Comparison of ENCODE assay signal across 18 cellular contexts in the genomic region with DNA sequence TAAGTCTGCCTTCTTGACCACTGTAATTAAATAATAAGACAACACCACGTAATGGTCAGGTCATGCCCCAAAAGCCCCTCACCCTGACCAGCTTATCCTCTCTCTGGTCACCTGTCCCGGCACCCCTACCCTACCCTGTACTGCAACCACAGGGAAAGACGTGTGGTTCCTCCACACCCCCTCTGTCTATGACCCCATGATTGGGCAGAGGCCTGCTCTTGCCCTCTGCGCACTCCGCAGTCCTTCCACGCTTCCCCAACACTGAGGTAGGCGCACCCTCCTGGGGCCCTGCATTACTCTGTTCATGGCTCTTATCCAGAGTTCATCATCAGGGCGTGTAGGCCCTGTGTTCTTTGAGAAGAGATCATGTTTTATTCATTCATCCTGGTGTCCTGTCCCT. TPM values are rescaled to one million over a fixed set of nuclear protein-coding genes. Genes with fewer than 3 reads are reported as not detected.
DNase-seq lines count a peak whose midpoint lies in the region; ATAC-seq and TF ChIP-seq lines count a peak whose summit lies in the region.
"Had no signal": no experiment of that assay in that cellular context is flagged by ENCODE, and none has a peak within 500 bp of the region (broad histone marks: within the 10 kb centered on the region; RNA-seq: fewer than 3 reads in every experiment).

No MANE protein-coding gene starts in this region.

- H3K9me3 ChIP-seq in T-helper 17 cell (ENCODE audit: control insufficient read depth, low read length, poor library complexity, severe bottlenecking) (no peaks in the 10 kb centered on the region), esophagus muscularis mucosa (no peaks in the 10 kb centered on the region), neuronal stem cell (replicated peaks in 1 of 2; ENCODE audit: control insufficient read depth in 2 of 2, insufficient read depth in 1 of 2, low read depth in 1 of 2, low read length in 2 of 2) (no peaks in the 10 kb centered on the region)

- no peak overlapping the region for H3K4me3 ChIP-seq in esophagus muscularis mucosa
- no peak overlapping the region for H3K4me3 ChIP-seq in neuronal stem cell (ENCODE audit: low read length in 2 of 2)
- H3K4me3 ChIP-seq: skin epidermis had no signal

- TF ChIP-seq CTCF in esophagus muscularis mucosa (IDR thresholded peaks at IDR 0.05) = no peak

- no peak overlapping the region for H3K14ac ChIP-seq in neuronal stem cell (ENCODE audit: low read length)

- peaks cover 4% of the 10 kb centered on the region for H3K4me1 Mint-ChIP-seq in T-helper 17 cell
- peaks cover 0 to 3% of the 10 kb centered on the region in 2 donors for H3K4me1 Mint-ChIP-seq in natural killer cell treated with Interleukin-12 subunit alpha and Interleukin-12 subunit beta and Interleukin-15 and Interleukin-18, amount 100 ng/mL, for 72 hours (ENCODE audit: low read depth in 2 of 2)
- H3K4me1 Mint-ChIP-seq: activated CD4-positive, alpha-beta memory T cell treated with anti-CD3 and anti-CD28 coated beads, Interleukin-2, amount 10 ng/mL, durations not matched to agents 7 days and 5 days had no signal

- peaks cover 97 to 100% (median 99%) of the 10 kb centered on the region in 4 donors for H3K4me1 ChIP-seq in esophagus muscularis mucosa
- H3K4me1 ChIP-seq in neuronal stem cell (ENCODE audit: control insufficient read depth in 2 of 2, insufficient read depth in 1 of 2, low read depth in 1 of 2, low read length in 2 of 2) = peaks cover 0 to 10% of the 10 kb centered on the region in 2 donors

- H3K9me3 Mint-ChIP-seq in natural killer cell treated with Interleukin-12 subunit alpha and Interleukin-12 subunit beta and Interleukin-15 and Interleukin-18, amount 100 ng/mL, for 72 hours = no peaks in the 10 kb centered on the region
- H3K9me3 Mint-ChIP-seq: activated CD4-positive, alpha-beta memory T cell treated with anti-CD3 and anti-CD28 coated beads, Interleukin-2, amount 10 ng/mL, durations not matched to agents 7 days and 5 days; activated naive CD4-positive, alpha-beta T cell treated with anti-CD3 and anti-CD28 coated beads for 36 hours; WTC11 had no signal

- DNase-seq in T-helper 17 cell (no peak), esophagus muscularis mucosa (ENCODE audit: extremely low spot score) (no peak), neuronal stem cell (ENCODE audit: low spot score) (no peak), cerebellum (ENCODE audit: low spot score) (no peak)
- no peak for DNase-seq in natural killer cell treated with Interleukin-12 subunit alpha and Interleukin-12 subunit beta and Interleukin-15 and Interleukin-18, amount 100 ng/mL, for 72 hours (ENCODE audit: low spot score)
- DNase-seq: activated CD4-positive, alpha-beta memory T cell treated with anti-CD3 and anti-CD28 coated beads, Interleukin-2, amount 10 ng/mL, durations not matched to agents 7 days and 5 days; activated naive CD4-positive, alpha-beta T cell treated with anti-CD3 and anti-CD28 coated beads for 36 hours; activated T-cell treated with anti-CD3 and anti-CD28 coated beads, Interleukin-2, amount 50 U/mL, for 1 hour; AML-193; DMS79 treated with DMSO at 0.1 percent for 48 hours; NCI-H2171; NCI-H748 treated with DMSO at 0.1 percent for 48 hours; PC-3; stimulated activated CD4-positive, alpha-beta T cell treated with anti-CD3 and anti-CD28 coated beads, Interleukin-4, amount 100 ng/mL, for 1 hour had no signal

- intact Hi-C loops in esophagus muscularis mucosa (cut with DNase I) = no loop called here

- ATAC-seq in T-helper 17 cell (no peak), HG02571 (IDR thresholded peaks at IDR 0.05; ENCODE audit: unreplicated experiment) (no peak)
- no peak for ATAC-seq in natural killer cell treated with Interleukin-12 subunit alpha and Interleukin-12 subunit beta and Interleukin-15 and Interleukin-18, amount 100 ng/mL, for 72 hours
- ATAC-seq: PC-3, WTC11 had no signal

- H3K27me3 Mint-ChIP-seq in T-helper 17 cell = peaks cover 47% of the 10 kb centered on the region
- H3K27me3 Mint-ChIP-seq in natural killer cell treated with Interleukin-12 subunit alpha and Interleukin-12 subunit beta and Interleukin-15 and Interleukin-18, amount 100 ng/mL, for 72 hours = no peaks in the 10 kb centered on the region

- no peak overlapping the region for H3K4me2 ChIP-seq in neuronal stem cell (ENCODE audit: insufficient read depth, low read length, poor library complexity, severe bottlenecking)

- no peaks in the 10 kb centered on the region for H3K27me3 ChIP-seq in esophagus muscularis mucosa
- H3K27me3 ChIP-seq in neuronal stem cell (ENCODE audit: control insufficient read depth in 3 of 3, insufficient read depth in 3 of 3, low read depth in 1 of 3, low read length in 3 of 3) = peaks cover 0 to 21% (median 0%) of the 10 kb centered on the region in 3 experiments

- 66% methylated on average over 8 of the region's 8 CpGs for WGBS in esophagus muscularis mucosa
- WGBS in neuronal stem cell (ENCODE audit: extremely low coverage in 2 of 2, insufficient read length in 2 of 2, insufficient replicate concordance in 1 of 2), 2 donors = no CpG with 5 or more reads among the region's 8 CpGs

- no peak for TF ChIP-seq EP300 in esophagus muscularis mucosa (IDR thresholded peaks at IDR 0.05)

- peak overlapping the region; percentile 87 to 91 (median 89) for H3K27ac ChIP-seq in esophagus muscularis mucosa (replicated peaks in 1 of 4)
- H3K27ac ChIP-seq in neuronal stem cell (replicated peaks; ENCODE audit: low read length) = no peak overlapping the region
- H3K27ac ChIP-seq in temporal lobe (ENCODE audit: low read depth, low read length) = peak overlapping the region; percentile 67

- no peak overlapping the region for H2AFZ ChIP-seq in neuronal stem cell (ENCODE audit: low read length)

- H4K91ac ChIP-seq in neuronal stem cell (ENCODE audit: low read depth, low read length, poor library complexity) = no peak overlapping the region

- H3K27ac Mint-ChIP-seq in T-helper 17 cell = peak overlapping the region; percentile 51
- H3K27ac Mint-ChIP-seq in natural killer cell treated with Interleukin-12 subunit alpha and Interleukin-12 subunit beta and Interleukin-15 and Interleukin-18, amount 100 ng/mL, for 72 hours = no peak overlapping the region
- H3K27ac Mint-ChIP-seq: activated CD4-positive, alpha-beta memory T cell treated with anti-CD3 and anti-CD28 coated beads, Interleukin-2, amount 10 ng/mL, durations not matched to agents 7 days and 5 days; activated naive CD4-positive, alpha-beta T cell treated with anti-CD3 and anti-CD28 coated beads for 36 hours had no signal

- H3K4me3 Mint-ChIP-seq in T-helper 17 cell = no peak overlapping the region
- H3K4me3 Mint-ChIP-seq in natural killer cell treated with Interleukin-12 subunit alpha and Interleukin-12 subunit beta and Interleukin-15 and Interleukin-18, amount 100 ng/mL, for 72 hours = no peak overlapping the region
- H3K4me3 Mint-ChIP-seq: activated CD4-positive, alpha-beta memory T cell treated with anti-CD3 and anti-CD28 coated beads, Interleukin-2, amount 10 ng/mL, durations not matched to agents 7 days and 5 days; activated naive CD4-positive, alpha-beta T cell treated with anti-CD3 and anti-CD28 coated beads for 36 hours; WTC11 had no signal

- H2BK5ac ChIP-seq in neuronal stem cell (ENCODE audit: low read length) = peak overlapping the region; percentile 30

- H3K36me3 ChIP-seq in esophagus muscularis mucosa (no peaks in the 10 kb centered on the region), neuronal stem cell (replicated peaks in 1 of 2; ENCODE audit: control insufficient read depth in 2 of 2, insufficient read depth in 2 of 2, low read length in 2 of 2) (no peaks in the 10 kb centered on the region)

- no peaks in the 10 kb centered on the region for H3K79me1 ChIP-seq in neuronal stem cell (ENCODE audit: low read depth, low read length)

- peak overlapping the region; percentile 60 for H2AK5ac ChIP-seq in neuronal stem cell (ENCODE audit: low read depth, low read length)

- H3K23ac ChIP-seq in neuronal stem cell (ENCODE audit: low read depth, low read length, poor library complexity) = no peak overlapping the region

- no peak overlapping the region for H3K18ac ChIP-seq in neuronal stem cell (ENCODE audit: low read length)

- no peak overlapping the region for H4K8ac ChIP-seq in neuronal stem cell (ENCODE audit: low read depth, low read length)

- H3K4ac ChIP-seq in neuronal stem cell (ENCODE audit: low read length) = no peak overlapping the region

- no peak for TF ChIP-seq POLR2A in esophagus muscularis mucosa (IDR thresholded peaks at IDR 0.05; ENCODE audit: low read depth)

- no peak overlapping the region for H2BK12ac ChIP-seq in neuronal stem cell (ENCODE audit: low read length)

- H2BK15ac ChIP-seq in neuronal stem cell (ENCODE audit: low read length) = no peak overlapping the region

- H3K9ac ChIP-seq in neuronal stem cell (ENCODE audit: low read depth, low read length, poor library complexity) = no peak overlapping the region

- H2BK120ac ChIP-seq in neuronal stem cell (ENCODE audit: low read depth, low read length) = no peak overlapping the region

- H3K36me3 Mint-ChIP-seq in T-helper 17 cell (ENCODE audit: low read depth) = peaks cover 2% of the 10 kb centered on the region
- no peaks in the 10 kb centered on the region for H3K36me3 Mint-ChIP-seq in natural killer cell treated with Interleukin-12 subunit alpha and Interleukin-12 subunit beta and Interleukin-15 and Interleukin-18, amount 100 ng/mL, for 72 hours
- H3K36me3 Mint-ChIP-seq: WTC11 had no signal

RNA-seq across cellular contexts. Expression of a gene that starts 33.9 kb away (rescaled TPM):
- total RNA-seq in T-helper 17 cell (10 to 100 TPM in 1 of 2 donors, 1 to 10 TPM in 1; 3.3 to 28.7 TPM), esophagus muscularis mucosa (100 to 1,000 TPM in 1 of 4 donors, 10 to 100 TPM in 3; 56.5 to 155 (median 80.7) TPM), temporal lobe (35.7 TPM), cerebellum (11.6 TPM)
- polyA plus RNA-seq in neuronal stem cell (2013, experiment 1 of 2) = 0.25 TPM
- polyA plus RNA-seq in neuronal stem cell (2013, experiment 2 of 2) = 0.44 TPM
- 1 to 10 TPM; 2.1 to 3.2 TPM for total RNA-seq in natural killer cell treated with Interleukin-12 subunit alpha and Interleukin-12 subunit beta and Interleukin-15 and Interleukin-18, amount 100 ng/mL, for 72 hours
